ENCODE assay signal across 8 cellular contexts in genomic region chr18:11741505-11742145, GRCh38. TPM values are rescaled to one million over a fixed set of nuclear protein-coding genes. Genes with fewer than 3 reads are reported as not detected.
DNase-seq lines count a peak whose midpoint lies in the region; ATAC-seq and TF ChIP-seq lines count a peak whose summit lies in the region.

No MANE protein-coding gene starts in this region.

- H2AFZ ChIP-seq in Karpas-422 (ENCODE audit: low read length) = no peak overlapping the region

- H3K79me2 ChIP-seq in Karpas-422 (ENCODE audit: low read length) = no peaks in the 10 kb centered on the region

- no peaks in the 10 kb centered on the region for H4K20me1 ChIP-seq in Karpas-422 (ENCODE audit: insufficient read depth, low read depth, low read length)

- H3K4me3 ChIP-seq in Karpas-422 (ENCODE audit: low read length) (no peak overlapping the region), brain microvascular endothelial cell (ENCODE audit: low read depth, low read length) (no peak overlapping the region)
- H3K4me3 ChIP-seq in naive thymus-derived CD4-positive, alpha-beta T cell (ENCODE audit: low read length) = no peak overlapping the region

- no peaks in the 10 kb centered on the region for H3K9me2 ChIP-seq in Karpas-422 (replicated peaks; ENCODE audit: insufficient read depth, low read length)

- POLR2A ChIA-PET in naive thymus-derived CD4-positive, alpha-beta T cell (lab: Charles Lee) = no interaction called here

- H3K9me3 ChIP-seq in Karpas-422 (ENCODE audit: low read length) = no peaks in the 10 kb centered on the region
- H3K9me3 ChIP-seq in naive thymus-derived CD4-positive, alpha-beta T cell (ENCODE audit: control insufficient read depth in 2 of 3, low read length in 3 of 3) = no peaks in the 10 kb centered on the region

- ATAC-seq in naive thymus-derived CD4-positive, alpha-beta T cell = peak; percentile 49
- ATAC-seq in HG02973 (IDR thresholded peaks at IDR 0.05; ENCODE audit: unreplicated experiment) (no peak), GM18511 (IDR thresholded peaks at IDR 0.05; ENCODE audit: unreplicated experiment) (no peak)

- no peaks in the 10 kb centered on the region for H3K4me1 ChIP-seq in Karpas-422 (ENCODE audit: low read length)
- H3K4me1 ChIP-seq in naive thymus-derived CD4-positive, alpha-beta T cell (ENCODE audit: control insufficient read depth in 2 of 2, insufficient read depth in 2 of 2, low read length in 2 of 2) = no peaks in the 10 kb centered on the region

- no peaks in the 10 kb centered on the region for H3K4me1 Mint-ChIP-seq in naive thymus-derived CD4-positive, alpha-beta T cell
- H3K4me1 Mint-ChIP-seq in activated naive CD8-positive, alpha-beta T cell treated with anti-CD3 and anti-CD28 coated beads for 36 hours = no peaks in the 10 kb centered on the region

- H3K4me2 ChIP-seq in Karpas-422 (ENCODE audit: low read depth, low read length, poor library complexity, severe bottlenecking) = no peak overlapping the region

- H3K27ac ChIP-seq in Karpas-422 (ENCODE audit: low read length) (no peak overlapping the region), brain microvascular endothelial cell (no peak overlapping the region)
- no peak overlapping the region for H3K27ac ChIP-seq in naive thymus-derived CD4-positive, alpha-beta T cell (ENCODE audit: low read depth, low read length)

- H3K9me3 Mint-ChIP-seq in naive thymus-derived CD4-positive, alpha-beta T cell = no peaks in the 10 kb centered on the region
- no peaks in the 10 kb centered on the region for H3K9me3 Mint-ChIP-seq in activated naive CD8-positive, alpha-beta T cell treated with anti-CD3 and anti-CD28 coated beads for 36 hours

- intact Hi-C loops in naive thymus-derived CD4-positive, alpha-beta T cell (cut with micrococcal nuclease) = loop anchor here (5.0 kb wide), 3 partner anchors 84 to 1769 kb away; no protein-coding TSS in a partner anchor

- no peak overlapping the region for H3K9ac ChIP-seq in Karpas-422 (ENCODE audit: low read length)

- H3K4me3 Mint-ChIP-seq in naive thymus-derived CD4-positive, alpha-beta T cell = no peak overlapping the region
- no peak overlapping the region for H3K4me3 Mint-ChIP-seq in activated naive CD8-positive, alpha-beta T cell treated with anti-CD3 and anti-CD28 coated beads for 36 hours

- no peaks in the 10 kb centered on the region for H3K27me3 ChIP-seq in Karpas-422 (ENCODE audit: low read length)
- H3K27me3 ChIP-seq in brain microvascular endothelial cell (replicated peaks) = peaks cover 25% of the 10 kb centered on the region
- no peaks in the 10 kb centered on the region for H3K27me3 ChIP-seq in naive thymus-derived CD4-positive, alpha-beta T cell (ENCODE audit: control insufficient read depth in 2 of 2, insufficient read depth in 2 of 2, low read length in 2 of 2)

- H3K36me3 ChIP-seq in Karpas-422 (ENCODE audit: insufficient read depth, low read length) (no peaks in the 10 kb centered on the region), brain microvascular endothelial cell (replicated peaks) (no peaks in the 10 kb centered on the region)
- no peaks in the 10 kb centered on the region for H3K36me3 ChIP-seq in naive thymus-derived CD4-positive, alpha-beta T cell (ENCODE audit: control insufficient read depth in 2 of 3, insufficient read depth in 3 of 3, low read length in 3 of 3)

- in situ Hi-C loops in brain microvascular endothelial cell (cut with HindIII; ENCODE audit: low pct_ligation_motif_present, low sequenced_read_pairs) = loop anchor here (25.0 kb wide), 1 partner anchor 271 kb away; no protein-coding TSS in a partner anchor

- no peaks in the 10 kb centered on the region for H3K36me3 Mint-ChIP-seq in naive thymus-derived CD4-positive, alpha-beta T cell
- no peaks in the 10 kb centered on the region for H3K36me3 Mint-ChIP-seq in activated naive CD8-positive, alpha-beta T cell treated with anti-CD3 and anti-CD28 coated beads for 36 hours

- no peak overlapping the region for H3K27ac Mint-ChIP-seq in naive thymus-derived CD4-positive, alpha-beta T cell
- H3K27ac Mint-ChIP-seq in activated naive CD8-positive, alpha-beta T cell treated with anti-CD3 and anti-CD28 coated beads for 36 hours = no peak overlapping the region

- peak; percentile 64 for TF ChIP-seq CTCF in brain microvascular endothelial cell (IDR thresholded peaks at IDR 0.05; ENCODE audit: low read depth, low read length, missing control alignments)

- peak; percentile 5 for DNase-seq in EH (ENCODE audit: low read depth)
- peak; percentile 61 for DNase-seq in Karpas-422
- no peak for DNase-seq in brain microvascular endothelial cell
- DNase-seq in naive thymus-derived CD4-positive, alpha-beta T cell = peak in 1 of 9 donors; percentile 12
- no peak for DNase-seq in activated naive CD8-positive, alpha-beta T cell treated with anti-CD3 and anti-CD28 coated beads for 36 hours
- DNase-seq in NCI-H128 (lab: John Stamatoyannopoulos, UW; ENCODE audit: unreplicated experiment) = no peak

- CTCF ChIA-PET in naive thymus-derived CD4-positive, alpha-beta T cell (lab: Charles Lee) = interaction anchor here (0.6 to 1.0 kb wide), 2 partner anchors 253 to 1322 kb away, joined by 3 read pairs; no protein-coding TSS in a partner anchor

- peaks cover 26 to 53% (median 30%) of the 10 kb centered on the region in 5 donors for H3K27me3 Mint-ChIP-seq in naive thymus-derived CD4-positive, alpha-beta T cell
- peaks cover 34% of the 10 kb centered on the region for H3K27me3 Mint-ChIP-seq in activated naive CD8-positive, alpha-beta T cell treated with anti-CD3 and anti-CD28 coated beads for 36 hours

RNA-seq across cellular contexts. Expression of gene GNAL, which starts 52.6 kb away (rescaled TPM):
- not detected in 2 replicates for total RNA-seq in Karpas-422 (2014; rRNA removed; shearing (Covaris generic); ENCODE audit: low replicate concordance)
- 1 to 10 TPM in 1 of 5 experiments, under 1 TPM in 4; 0.62 to 1.4 (median 0.80) TPM for total RNA-seq in naive thymus-derived CD4-positive, alpha-beta T cell
- under 1 TPM; 0.09 TPM for polyA plus RNA-seq in naive thymus-derived CD4-positive, alpha-beta T cell
- total RNA-seq in activated naive CD8-positive, alpha-beta T cell treated with anti-CD3 and anti-CD28 coated beads for 36 hours = under 1 TPM in 1 of 2 experiments, not detected in 1; 0.04 TPM

Comparison
In these comparisons a context has a peak if more than half of its experiments do, and no peak if none do; other contexts are left out.
1. DNase-seq: peak in EH (single experiment) and Karpas-422 (single experiment); none in brain microvascular endothelial cell (single experiment), activated naive CD8-positive, alpha-beta T cell treated with anti-CD3 and anti-CD28 coated beads for 36 hours (single experiment) and NCI-H128 (single experiment).